ENCODE assay signal across 8 cellular contexts in genomic region chr9:125143377-125144090, GRCh38. TPM values are rescaled to one million over a fixed set of nuclear protein-coding genes. Genes with fewer than 3 reads are reported as not detected.
A peak's percentile ranks its signal among the peaks of the same experiment; 100 is the strongest.
DNase-seq lines count a peak whose midpoint lies in the region; ATAC-seq and TF ChIP-seq lines count a peak whose summit lies in the region.

TSS of gene SCAI (minus strand) at chr9:125143528. CDS start at chr9:125143437, 91 bp downstream.

- no peaks in the 10 kb centered on the region for H3K9me3 ChIP-seq in SU-DHL-6 (ENCODE audit: insufficient read depth, low read length)
- H3K9me3 ChIP-seq in heart left ventricle = no peaks in the 10 kb centered on the region
- no peaks in the 10 kb centered on the region for H3K9me3 ChIP-seq in upper lobe of right lung

- peak in 1 of 2 donors; percentile 59 for TF ChIP-seq POLR2A in heart left ventricle (IDR thresholded peaks at IDR 0.05)

- H3K4me1 ChIP-seq in heart left ventricle (peaks cover 0 to 15% (median 7%) of the 10 kb centered on the region in 12 donors), upper lobe of right lung (peaks cover 9% of the 10 kb centered on the region)

- H3K9ac ChIP-seq in SU-DHL-6 (ENCODE audit: low read length) = peak within 1 kb of the TSS; percentile 72

- DNase-seq in NCI-H128 (lab: John Stamatoyannopoulos, UW; ENCODE audit: unreplicated experiment) (peak; percentile 99), heart left ventricle (peak; percentile 99 to 100 (median 99)), posterior cingulate gyrus (peak; percentile 97 to 100 (median 100)), upper lobe of right lung (peak; percentile 99)
- DNase-seq in activated naive CD8-positive, alpha-beta T cell treated with anti-CD3 and anti-CD28 coated beads, Interleukin-2, amount 50 U/mL, for 16 hours (ENCODE audit: low read depth, low spot score) = peak; percentile 95

- no peaks in the 10 kb centered on the region for H4K20me1 ChIP-seq in SU-DHL-6 (ENCODE audit: low read depth, low read length)

- peak within 1 kb of the TSS; percentile 46 for H3K27ac ChIP-seq in SU-DHL-6 (ENCODE audit: low read depth, low read length)
- peak within 1 kb of the TSS in 9 of 12 donors; percentile 8 to 83 (median 52) for H3K27ac ChIP-seq in heart left ventricle
- no peak within 1 kb of the TSS for H3K27ac ChIP-seq in upper lobe of right lung

- TF ChIP-seq CTCF in GM12873 (IDR thresholded peaks at IDR 0.05; ENCODE audit: insufficient read depth, low read depth, low read length, missing control alignments) (peak; percentile 98), SU-DHL-6 (IDR thresholded peaks at IDR 0.05; ENCODE audit: insufficient read depth, low read length, poor library complexity, severe bottlenecking) (peak; percentile 78), heart left ventricle (IDR thresholded peaks at IDR 0.05) (peak; percentile 96 to 100 (median 99)), upper lobe of right lung (IDR thresholded peaks at IDR 0.05) (peak; percentile 100)

- H3K9me2 ChIP-seq in SU-DHL-6 (replicated peaks; ENCODE audit: insufficient read depth, low read length) = no peaks in the 10 kb centered on the region

- ATAC-seq in HG02759 (IDR thresholded peaks at IDR 0.05; ENCODE audit: unreplicated experiment) (peak; percentile 97), heart left ventricle (peak; percentile 100), upper lobe of right lung (peak; percentile 99)

- 1% methylated on average over 21 to 46 of the region's 46 CpGs for WGBS in heart left ventricle, 4 donors

- peak within 1 kb of the TSS; percentile 79 for H3K4me3 ChIP-seq in SU-DHL-6 (ENCODE audit: insufficient read depth, low read length, poor library complexity, severe bottlenecking)
- peak within 1 kb of the TSS; percentile 61 to 91 (median 72) for H3K4me3 ChIP-seq in heart left ventricle
- H3K4me3 ChIP-seq in upper lobe of right lung = peak within 1 kb of the TSS; percentile 60

- H3K36me3 ChIP-seq in SU-DHL-6 (ENCODE audit: low read length) (0 out of 2 replicates have a peak, but pooled peaks cover 3% of the 10 kb centered on the region), heart left ventricle (peaks cover 0 to 16% (median under 1%) of the 10 kb centered on the region in 9 donors), upper lobe of right lung (no peaks in the 10 kb centered on the region)

- H3K27me3 ChIP-seq in SU-DHL-6 (ENCODE audit: low read length) (no peaks in the 10 kb centered on the region), heart left ventricle (no peaks in the 10 kb centered on the region), upper lobe of right lung (no peaks in the 10 kb centered on the region)

- peak within 1 kb of the TSS; percentile 58 for H2AFZ ChIP-seq in SU-DHL-6 (ENCODE audit: low read depth, low read length, severe bottlenecking)

- H3K4me2 ChIP-seq in SU-DHL-6 (ENCODE audit: low read depth, low read length, poor library complexity, severe bottlenecking) = peak within 1 kb of the TSS; percentile 79

- peaks cover 33% of the 10 kb centered on the region for H3F3A ChIP-seq in SU-DHL-6 (ENCODE audit: insufficient read depth)

- no peaks in the 10 kb centered on the region for H3K79me2 ChIP-seq in SU-DHL-6 (ENCODE audit: insufficient read depth, low read length)

- intact Hi-C loops in heart left ventricle (cut with DNase I) (loop anchor here (1.0 to 10.0 kb wide), 18 partner anchors 44 to 371 kb away; partner anchors contain the start of genes GOLGA1 (in 8 of the 10), NR6A1 (in 4 of the 10), ARPC5L (in 2 of the 10) and PPP6C (in 2 of the 10)), posterior cingulate gyrus (cut with DNase I) (loop anchor here (2.0 to 10.0 kb wide), 3 partner anchors 203 to 369 kb away; partner anchors contain the start of genes ARPC5L, GOLGA1, NR6A1 and OLFML2A), upper lobe of right lung (cut with DNase I) (no loop called here)

RNA-seq across cellular contexts. Expression of gene SCAI, which starts in this region (rescaled TPM):
- total RNA-seq in heart left ventricle (1 to 10 TPM; 1.8 to 5.3 (median 4.0) TPM), upper lobe of right lung (14.9 TPM)
- polyA plus RNA-seq in heart left ventricle = 1 to 10 TPM; 1.4 to 1.6 TPM
